ENCODE assay signal across 7 cellular contexts in the genomic region with DNA sequence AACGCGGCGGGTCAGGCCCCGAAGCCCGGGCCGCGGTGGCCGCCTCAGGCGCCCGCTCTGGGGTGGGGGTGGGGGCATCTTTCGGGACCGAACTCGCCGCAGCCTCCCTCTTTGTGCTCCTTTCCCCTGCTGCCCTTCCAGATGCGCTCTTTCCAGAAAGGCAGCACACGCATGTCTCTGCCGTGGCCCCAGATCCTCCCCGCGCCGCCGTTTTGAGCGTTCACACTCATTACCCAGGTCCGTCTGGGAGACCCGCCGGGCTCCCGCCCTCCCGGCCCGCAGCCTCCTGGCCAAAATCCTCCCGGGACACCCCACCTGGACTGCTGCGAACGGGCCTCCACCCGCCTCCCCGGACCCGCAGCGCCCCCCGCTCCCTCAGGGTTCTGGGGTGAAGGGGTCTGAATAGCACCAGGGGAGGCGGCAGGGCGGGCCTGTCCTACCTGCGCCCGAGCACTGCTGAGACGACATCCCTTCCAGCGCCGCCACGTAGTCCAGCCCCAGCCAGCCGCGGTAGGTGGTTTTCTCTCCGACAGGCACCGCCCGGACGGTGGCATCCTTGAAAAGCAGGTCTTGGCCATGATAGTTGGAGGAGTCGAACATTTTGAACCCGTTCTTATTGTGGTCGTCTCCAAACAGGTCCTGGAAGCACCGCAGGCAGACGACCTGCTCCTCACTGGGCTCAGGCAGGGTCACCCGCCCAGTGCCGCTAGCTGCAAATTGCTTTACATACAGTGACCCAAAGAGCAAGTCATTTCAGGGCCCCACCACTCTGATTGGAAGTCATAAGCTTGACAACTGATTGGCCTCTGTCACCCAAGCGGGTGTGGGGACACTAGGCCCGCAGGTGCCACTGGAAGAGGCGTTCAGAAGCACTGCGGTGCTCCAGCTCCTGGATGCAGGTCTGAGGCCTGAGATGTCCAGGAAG. TPM values are rescaled to one million over a fixed set of nuclear protein-coding genes. Genes with fewer than 3 reads are reported as not detected.
A peak's percentile ranks its signal among the peaks of the same experiment; 100 is the strongest.
DNase-seq lines count a peak whose midpoint lies in the region; ATAC-seq and TF ChIP-seq lines count a peak whose summit lies in the region.

No MANE protein-coding gene starts in this region.

- H3K27ac ChIP-seq in RWPE2 (ENCODE audit: poor library complexity, severe bottlenecking) (peak overlapping the region; percentile 57), cingulate gyrus (ENCODE audit: low read depth, low read length) (peak overlapping the region; percentile 13), urinary bladder (ENCODE audit: low read depth) (no peak overlapping the region)

- intact Hi-C loops in mucosa of descending colon (cut with DNase I, micrococcal nuclease), result loop anchor here in 1 of 2 donors (10.0 kb wide), 1 partner anchor 181 kb away; no protein-coding TSS in a partner anchor

- H3K4me3 ChIP-seq in RWPE2 (ENCODE audit: severe bottlenecking) (peak overlapping the region; percentile 66), mucosa of descending colon (peak overlapping the region; percentile 17), urinary bladder (ENCODE audit: low read depth, low read length) (peak overlapping the region; percentile 64)

- TF ChIP-seq CTCF in RWPE2 (IDR thresholded peaks at IDR 0.05; ENCODE audit: poor library complexity, severe bottlenecking), result no peak
- TF ChIP-seq CTCF in mucosa of descending colon (IDR thresholded peaks at IDR 0.05), result no peak

- 23% methylated on average over 61 of the region's 61 CpGs for WGBS in urinary bladder

- DNase-seq in RWPE2 (ENCODE audit: low spot score) (peak; percentile 52), mucosa of descending colon (peak; percentile 52 to 73 (median 71))

- ATAC-seq in GM18517 (IDR thresholded peaks at IDR 0.05; ENCODE audit: unreplicated experiment), result peak; percentile 12
- peak; percentile 13 for ATAC-seq in HG03045 (IDR thresholded peaks at IDR 0.05; ENCODE audit: unreplicated experiment)
- ATAC-seq in RWPE2 (ENCODE audit: low read depth), result peak; percentile 28
- peak; percentile 54 for ATAC-seq in mucosa of descending colon
- ATAC-seq in GM18868 (IDR thresholded peaks at IDR 0.05; ENCODE audit: unreplicated experiment), result no peak

- H3K9me3 ChIP-seq in RWPE2 (ENCODE audit: severe bottlenecking), result no peaks in the 10 kb centered on the region
- no peaks in the 10 kb centered on the region for H3K9me3 ChIP-seq in mucosa of descending colon

- H3K36me3 ChIP-seq in RWPE2 (ENCODE audit: low read depth), result 0 out of 2 replicates have a peak, but pooled peaks cover 8% of the 10 kb centered on the region
- no peaks in the 10 kb centered on the region for H3K36me3 ChIP-seq in mucosa of descending colon (ENCODE audit: low read depth)
- no peaks in the 10 kb centered on the region for H3K36me3 ChIP-seq in urinary bladder (ENCODE audit: insufficient read depth)

- H3K27me3 ChIP-seq in RWPE2 (ENCODE audit: insufficient read depth, poor library complexity, severe bottlenecking), result no peaks in the 10 kb centered on the region

- H3K4me1 ChIP-seq in RWPE2 (ENCODE audit: insufficient read depth, poor library complexity, severe bottlenecking), result peaks cover 5% of the 10 kb centered on the region
- H3K4me1 ChIP-seq in mucosa of descending colon (ENCODE audit: low read depth), result peaks cover 7% of the 10 kb centered on the region
- no peaks in the 10 kb centered on the region for H3K4me1 ChIP-seq in urinary bladder (ENCODE audit: insufficient read depth)

RNA-seq across cellular contexts. Expression of a gene that starts 25.9 kb away (rescaled TPM):
- total RNA-seq in mucosa of descending colon (10 to 100 TPM in 2 of 3 donors, 1 to 10 TPM in 1; 8.4 to 17.3 (median 10.7) TPM), urinary bladder (8.4 TPM)
- 4.9 TPM for polyA plus RNA-seq in urinary bladder

RNA-seq across cellular contexts. Expression of a gene that starts 35.1 kb away (rescaled TPM):
- 100 to 1,000 TPM in 2 of 3 donors, 10 to 100 TPM in 1; 29.1 to 131 (median 122) TPM for total RNA-seq in mucosa of descending colon
- 5.8 TPM for total RNA-seq in urinary bladder
- polyA plus RNA-seq in urinary bladder, result 10.8 TPM
